In genomic region chr17:81702934-81703746, GRCh38 we compare ENCODE assay signal across 8 cellular contexts. TPM values are rescaled to one million over a fixed set of nuclear protein-coding genes. Genes with fewer than 3 reads are reported as not detected.
DNase-seq lines count a peak whose midpoint lies in the region; ATAC-seq, FAIRE-seq and TF ChIP-seq lines count a peak whose summit lies in the region.

Gene MRPL12, plus strand, starts transcription at chr17:81703367. Its CDS starts 135 bp downstream, at chr17:81703502.

- in situ Hi-C loops in T47D (cut with HindIII; ENCODE audit: low pct_unique_long_range_greater_than_20kb, low sequenced_read_pairs), result no loop called here

- H3K4me3 ChIP-seq in A549 (peak within 1 kb of the TSS; percentile 90), iPS-20b (ENCODE audit: low read length) (peak within 1 kb of the TSS; percentile 97), skin epidermis (peak within 1 kb of the TSS; percentile 67 to 97 (median 90))

- WGBS in A549 (ENCODE audit: missing lambda C conversion rate), result under 1% methylated on average over 60 of the region's 102 CpGs

- H3K9me3 ChIP-seq in A549 (no peaks in the 10 kb centered on the region), iPS-20b (ENCODE audit: insufficient read depth, low read depth, low read length) (no peaks in the 10 kb centered on the region)

- peaks cover 61% of the 10 kb centered on the region for H3K36me3 ChIP-seq in iPS-20b (ENCODE audit: insufficient read depth, low read depth, low read length)

- H3K4me1 ChIP-seq in A549, result peaks cover 22% of the 10 kb centered on the region
- no peaks in the 10 kb centered on the region; the same call in 1 of the 2 replicates for H3K4me1 ChIP-seq in iPS-20b (ENCODE audit: insufficient read depth, low read length)

- DNase-seq in A549 (ENCODE audit: low read depth in 1 of 2, low spot score in 1 of 2) (peak; percentile 96), NCI-H2171 treated with DMSO at 0.1 percent for 48 hours (lab: John Stamatoyannopoulos, UW) (peak; percentile 91), T47D (ENCODE audit: low read depth in 1 of 2, low spot score in 1 of 2) (peak; percentile 95 to 99)

- peak; percentile 91 for TF ChIP-seq POLR2A in A549 (IDR thresholded peaks at IDR 0.05; ENCODE audit: low read length)

- CTCF ChIA-PET in A549 (lab: Yijun Ruan, JAX), result interaction anchor here (0.7 to 2.9 kb wide), 15 partner anchors 8 to 157 kb away, joined by 3 to 19 read pairs (median 4); partner anchors contain the start of genes ARL16 and HGS

- ATAC-seq in A549 (peak; percentile 83 to 90), GM18858 (IDR thresholded peaks at IDR 0.05; ENCODE audit: unreplicated experiment) (peak; percentile 57), HG03095 (IDR thresholded peaks at IDR 0.05; ENCODE audit: unreplicated experiment) (peak; percentile 68)

- FAIRE-seq in A549 (lab: Jason Lieb, UNC), result peak; percentile 68

- H3K4me2 ChIP-seq in A549, result peak within 1 kb of the TSS; percentile 90

- no peak for TF ChIP-seq RAD21 in A549 (conservative IDR thresholded peaks at IDR 0.05 in 1 of 2, IDR thresholded peaks at IDR 0.05 in 1 of 2)

- no peak for TF ChIP-seq CTCF in A549 (IDR thresholded peaks at IDR 0.05)
- no peak for TF ChIP-seq CTCF in VCaP (conservative IDR thresholded peaks at IDR 0.05)

- POLR2A ChIA-PET in A549 (lab: Yijun Ruan, JAX), result interaction anchor here (0.6 to 3.7 kb wide), 14 partner anchors 9 to 151 kb away, joined by 3 to 42 read pairs (median 3); partner anchors contain the start of genes ARL16, FAAP100, HGS and MCRIP1

- peak within 1 kb of the TSS; percentile 97 to 98 for H3K27ac ChIP-seq in A549
- peak within 1 kb of the TSS; percentile 98 for H3K27ac ChIP-seq in VCaP
- H3K27ac ChIP-seq in iPS-20b (ENCODE audit: low read length), result peak within 1 kb of the TSS; percentile 81
- peak within 1 kb of the TSS; percentile 65 to 99 (median 96) for H3K27ac ChIP-seq in skin epidermis

- no peaks in the 10 kb centered on the region for H3K27me3 ChIP-seq in iPS-20b (ENCODE audit: insufficient read depth, low read length)

- TF ChIP-seq EP300 in A549 (IDR thresholded peaks at IDR 0.05), result no peak; a peak in 1 of 5 replicates

- peak within 1 kb of the TSS; percentile 96 for H3K9ac ChIP-seq in iPS-20b (ENCODE audit: low read depth, low read length)

TF ChIP-seq in A549, 52 proteins besides CTCF, POLR2A, EP300 and RAD21 (continues in another document):
- peak; percentile 64 for TF ChIP-seq GATA3 (IDR thresholded peaks at IDR 0.05; ENCODE audit: borderline replicate concordance)
- 0 out of 2 replicates have a peak, but pooled peaks have one; percentile 17 for TF ChIP-seq FOXS1 (CRISPR knock-in tag; IDR thresholded peaks at IDR 0.05)
- peak; percentile 83 for TF ChIP-seq REST (IDR thresholded peaks at IDR 0.05)
- no peak for TF ChIP-seq USF2 (IDR thresholded peaks at IDR 0.05)
- no peak for TF ChIP-seq HDAC2 (IDR thresholded peaks at IDR 0.05)
- no peak for TF ChIP-seq NFE2L2 (conservative IDR thresholded peaks at IDR 0.05; ENCODE audit: low read length)
- no peak for TF ChIP-seq NR3C1 (IDR thresholded peaks at IDR 0.05)
- no peak for TF ChIP-seq POLR2AphosphoS2 (conservative IDR thresholded peaks at IDR 0.05; ENCODE audit: low read length)
- no peak for TF ChIP-seq MAZ (IDR thresholded peaks at IDR 0.05; ENCODE audit: borderline replicate concordance, low read depth, low read length)
- no peak for TF ChIP-seq HES2 (IDR thresholded peaks at IDR 0.05)
- TF ChIP-seq TP53 (CRISPR knock-in tag; IDR thresholded peaks at IDR 0.05), result no peak
- peak; percentile 81; the same call in 1 of the 2 replicates for TF ChIP-seq E2F6 (IDR thresholded peaks at IDR 0.05; ENCODE audit: borderline replicate concordance, low read depth)
- no peak for TF ChIP-seq ZC3H11A (IDR thresholded peaks at IDR 0.05)
- no peak for TF ChIP-seq MAFK (IDR thresholded peaks at IDR 0.05; ENCODE audit: partially characterized antibody)
- TF ChIP-seq ELK1 (IDR thresholded peaks at IDR 0.05; ENCODE audit: low read depth, low read length), result no peak
- TF ChIP-seq CHD2 (IDR thresholded peaks at IDR 0.05; ENCODE audit: low read length, partially characterized antibody), result peak; percentile 83
- 0 out of 3 replicates have a peak, but pooled peaks have one; percentile 11 for TF ChIP-seq SMC3 (IDR thresholded peaks at IDR 0.05)
- no peak for TF ChIP-seq JUNB (IDR thresholded peaks at IDR 0.05)
- TF ChIP-seq FOSB (CRISPR knock-in tag; IDR thresholded peaks at IDR 0.05), result no peak
- TF ChIP-seq ZSCAN20 (CRISPR knock-in tag; IDR thresholded peaks at IDR 0.05), result no peak
- no peak for TF ChIP-seq RCOR1 (IDR thresholded peaks at IDR 0.05; ENCODE audit: low read depth, low read length)
- TF ChIP-seq RNF2 (IDR thresholded peaks at IDR 0.05; ENCODE audit: borderline replicate concordance, low read depth), result no peak
- TF ChIP-seq PHF8 (IDR thresholded peaks at IDR 0.05; ENCODE audit: borderline replicate concordance, low read depth), result peak; percentile 82
- no peak for TF ChIP-seq HMGXB4 (CRISPR knock-in tag; IDR thresholded peaks at IDR 0.05; ENCODE audit: borderline replicate concordance)
- TF ChIP-seq JUN (IDR thresholded peaks at IDR 0.05), result peak; percentile 73 to 98; a peak in 4 of 5 replicates

RNA-seq across cellular contexts. Expression of gene MRPL12, which starts in this region (rescaled TPM):
- 152 and 161 TPM in 2 replicates for polyA plus RNA-seq in A549 (2011; rRNA removed)
- 448 and 453 TPM in 2 replicates for polyA plus RNA-seq in A549 (2012; cell fraction: cytosol; rRNA removed)
- polyA plus RNA-seq in A549 (2012; cell fraction: nucleus; rRNA removed), result 235 and 273 TPM in 2 replicates
- 197 to 233 TPM (median 215 TPM) in 3 replicates for polyA plus RNA-seq in A549 (2017; fragmentation: RNase III; extraction: RNeasy Plus Mini Kit Qiagen cat#74134 plus additional on column Dnase treatment)
- polyA minus RNA-seq in A549 (2011; rRNA and poly(A)+ RNA removed), result 71.5 and 83.4 TPM in 2 replicates

Comparison
In these comparisons a context has a peak if more than half of its experiments do, and no peak if none do; other contexts are left out.
1. Peak in every context shown above with its lines: DNase-seq, ATAC-seq, H3K4me3 ChIP-seq and H3K27ac ChIP-seq.